Comparison of ENCODE assay signal across 1 cellular context in genomic region chr22:40594924-40595323, GRCh38.
TF ChIP-seq lines count a peak whose summit lies in the region.

No MANE protein-coding gene starts in this region.

TF ChIP-seq in K562, 482 proteins besides CTCF, POLR2A, EP300 and RAD21:
- TF ChIP-seq ZNF384 (IDR thresholded peaks at IDR 0.05; ENCODE audit: low read depth, low read length) (0 out of 2 replicates have a peak, but pooled peaks have one; percentile 8), TBP (optimal IDR thresholded peaks at IDR 0.05; ENCODE audit: low read depth, low read length) (no peak)
